1 cellular context compared by ENCODE assay signal in genomic region chr16:66660422-66661209, GRCh38.
TF ChIP-seq lines count a peak whose summit lies in the region.

No MANE protein-coding gene starts in this region.

TF ChIP-seq in K562, 482 proteins besides CTCF, POLR2A, EP300 and RAD21 (continued from another document and continues in another):
- TF ChIP-seq ZBTB34 (CRISPR knock-in tag; IDR thresholded peaks at IDR 0.05): no peak
- TF ChIP-seq ZBTB26 (CRISPR knock-in tag; IDR thresholded peaks at IDR 0.05): no peak
- no peak for TF ChIP-seq ZFX (CRISPR knock-in tag; IDR thresholded peaks at IDR 0.05)
- TF ChIP-seq HNRNPH1 (optimal IDR thresholded peaks at IDR 0.05; ENCODE audit: low read depth, low read length): no peak
- TF ChIP-seq ZNF707 (CRISPR knock-in tag; conservative IDR thresholded peaks at IDR 0.05): no peak
- TF ChIP-seq SIN3A (IDR thresholded peaks at IDR 0.05; ENCODE audit: borderline replicate concordance in 2 of 2, control insufficient read depth in 1 of 2, low read depth in 2 of 2, low read length in 2 of 2): no peak
- no peak for TF ChIP-seq TARDBP (IDR thresholded peaks at IDR 0.05)
- TF ChIP-seq HDAC2 (IDR thresholded peaks at IDR 0.05): peak; percentile 66; the same call in 1 of the 2 replicates
- peak; percentile 66; the same call in 1 of the 2 replicates for TF ChIP-seq JUND (IDR thresholded peaks at IDR 0.05; ENCODE audit: borderline replicate concordance, low read depth, low read length)
- peak; percentile 58; the same call in 1 of the 3 replicates for TF ChIP-seq JUND (tag; IDR thresholded peaks at IDR 0.05; ENCODE audit: borderline replicate concordance, low read depth, low read length)
- no peak for TF ChIP-seq POLR2AphosphoS2 (IDR thresholded peaks at IDR 0.05; ENCODE audit: low read length)
- no peak for TF ChIP-seq ZNF583 (CRISPR knock-in tag; IDR thresholded peaks at IDR 0.05)
- TF ChIP-seq, protein P1, sequence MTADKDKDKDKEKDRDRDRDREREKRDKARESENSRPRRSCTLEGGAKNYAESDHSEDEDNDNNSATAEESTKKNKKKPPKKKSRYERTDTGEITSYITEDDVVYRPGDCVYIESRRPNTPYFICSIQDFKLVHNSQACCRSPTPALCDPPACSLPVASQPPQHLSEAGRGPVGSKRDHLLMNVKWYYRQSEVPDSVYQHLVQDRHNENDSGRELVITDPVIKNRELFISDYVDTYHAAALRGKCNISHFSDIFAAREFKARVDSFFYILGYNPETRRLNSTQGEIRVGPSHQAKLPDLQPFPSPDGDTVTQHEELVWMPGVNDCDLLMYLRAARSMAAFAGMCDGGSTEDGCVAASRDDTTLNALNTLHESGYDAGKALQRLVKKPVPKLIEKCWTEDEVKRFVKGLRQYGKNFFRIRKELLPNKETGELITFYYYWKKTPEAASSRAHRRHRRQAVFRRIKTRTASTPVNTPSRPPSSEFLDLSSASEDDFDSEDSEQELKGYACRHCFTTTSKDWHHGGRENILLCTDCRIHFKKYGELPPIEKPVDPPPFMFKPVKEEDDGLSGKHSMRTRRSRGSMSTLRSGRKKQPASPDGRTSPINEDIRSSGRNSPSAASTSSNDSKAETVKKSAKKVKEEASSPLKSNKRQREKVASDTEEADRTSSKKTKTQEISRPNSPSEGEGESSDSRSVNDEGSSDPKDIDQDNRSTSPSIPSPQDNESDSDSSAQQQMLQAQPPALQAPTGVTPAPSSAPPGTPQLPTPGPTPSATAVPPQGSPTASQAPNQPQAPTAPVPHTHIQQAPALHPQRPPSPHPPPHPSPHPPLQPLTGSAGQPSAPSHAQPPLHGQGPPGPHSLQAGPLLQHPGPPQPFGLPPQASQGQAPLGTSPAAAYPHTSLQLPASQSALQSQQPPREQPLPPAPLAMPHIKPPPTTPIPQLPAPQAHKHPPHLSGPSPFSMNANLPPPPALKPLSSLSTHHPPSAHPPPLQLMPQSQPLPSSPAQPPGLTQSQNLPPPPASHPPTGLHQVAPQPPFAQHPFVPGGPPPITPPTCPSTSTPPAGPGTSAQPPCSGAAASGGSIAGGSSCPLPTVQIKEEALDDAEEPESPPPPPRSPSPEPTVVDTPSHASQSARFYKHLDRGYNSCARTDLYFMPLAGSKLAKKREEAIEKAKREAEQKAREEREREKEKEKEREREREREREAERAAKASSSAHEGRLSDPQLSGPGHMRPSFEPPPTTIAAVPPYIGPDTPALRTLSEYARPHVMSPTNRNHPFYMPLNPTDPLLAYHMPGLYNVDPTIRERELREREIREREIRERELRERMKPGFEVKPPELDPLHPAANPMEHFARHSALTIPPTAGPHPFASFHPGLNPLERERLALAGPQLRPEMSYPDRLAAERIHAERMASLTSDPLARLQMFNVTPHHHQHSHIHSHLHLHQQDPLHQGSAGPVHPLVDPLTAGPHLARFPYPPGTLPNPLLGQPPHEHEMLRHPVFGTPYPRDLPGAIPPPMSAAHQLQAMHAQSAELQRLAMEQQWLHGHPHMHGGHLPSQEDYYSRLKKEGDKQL (CRISPR knock-in tag; IDR thresholded peaks at IDR 0.05; ENCODE audit: borderline replicate concordance): no peak
- TF ChIP-seq RB1 (IDR thresholded peaks at IDR 0.05; ENCODE audit: low read depth): peak; percentile 31; the same call in 1 of the 2 replicates
- no peak for TF ChIP-seq GTF2A2 (tag; IDR thresholded peaks at IDR 0.05)
- TF ChIP-seq SRF (CRISPR knock-in tag; IDR thresholded peaks at IDR 0.05): no peak
- TF ChIP-seq STAG1 (CRISPR knock-in tag; IDR thresholded peaks at IDR 0.05; ENCODE audit: borderline replicate concordance): no peak
- no peak for TF ChIP-seq NR1H2 (CRISPR knock-in tag; IDR thresholded peaks at IDR 0.05)
- peak; percentile 76 for TF ChIP-seq CBFA2T3 (IDR thresholded peaks at IDR 0.05)
- no peak for TF ChIP-seq ZNF75A (CRISPR knock-in tag; IDR thresholded peaks at IDR 0.05)
- peak; percentile 60 for TF ChIP-seq CBFA2T2 (conservative IDR thresholded peaks at IDR 0.05)
- no peak for TF ChIP-seq YBX1 (IDR thresholded peaks at IDR 0.05)
- TF ChIP-seq PRPF4 (IDR thresholded peaks at IDR 0.05; ENCODE audit: insufficient read depth, low read depth, low read length, poor library complexity, severe bottlenecking): no peak
- TF ChIP-seq, protein P2, sequence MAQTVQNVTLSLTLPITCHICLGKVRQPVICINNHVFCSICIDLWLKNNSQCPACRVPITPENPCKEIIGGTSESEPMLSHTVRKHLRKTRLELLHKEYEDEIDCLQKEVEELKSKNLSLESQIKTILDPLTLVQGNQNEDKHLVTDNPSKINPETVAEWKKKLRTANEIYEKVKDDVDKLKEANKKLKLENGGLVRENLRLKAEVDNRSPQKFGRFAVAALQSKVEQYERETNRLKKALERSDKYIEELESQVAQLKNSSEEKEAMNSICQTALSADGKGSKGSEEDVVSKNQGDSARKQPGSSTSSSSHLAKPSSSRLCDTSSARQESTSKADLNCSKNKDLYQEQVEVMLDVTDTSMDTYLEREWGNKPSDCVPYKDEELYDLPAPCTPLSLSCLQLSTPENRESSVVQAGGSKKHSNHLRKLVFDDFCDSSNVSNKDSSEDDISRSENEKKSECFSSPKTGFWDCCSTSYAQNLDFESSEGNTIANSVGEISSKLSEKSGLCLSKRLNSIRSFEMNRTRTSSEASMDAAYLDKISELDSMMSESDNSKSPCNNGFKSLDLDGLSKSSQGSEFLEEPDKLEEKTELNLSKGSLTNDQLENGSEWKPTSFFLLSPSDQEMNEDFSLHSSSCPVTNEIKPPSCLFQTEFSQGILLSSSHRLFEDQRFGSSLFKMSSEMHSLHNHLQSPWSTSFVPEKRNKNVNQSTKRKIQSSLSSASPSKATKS (CRISPR knock-in tag; IDR thresholded peaks at IDR 0.05): no peak
- TF ChIP-seq SMC3 (conservative IDR thresholded peaks at IDR 0.05; ENCODE audit: insufficient read depth, low read depth, low read length): no peak
- TF ChIP-seq ZNF197 (CRISPR knock-in tag; IDR thresholded peaks at IDR 0.05; ENCODE audit: low read depth): no peak
- TF ChIP-seq ZFP91 (CRISPR knock-in tag; IDR thresholded peaks at IDR 0.05): no peak
- no peak for TF ChIP-seq ZBTB33 (CRISPR knock-in tag; IDR thresholded peaks at IDR 0.05)
- TF ChIP-seq SMAD2 (IDR thresholded peaks at IDR 0.05; ENCODE audit: low read depth, low read length): no peak
- TF ChIP-seq SNIP1 (IDR thresholded peaks at IDR 0.05; ENCODE audit: low read depth): no peak
- no peak; the same call in 1 of the 2 replicates for TF ChIP-seq ZSCAN29 (IDR thresholded peaks at IDR 0.05)
- TF ChIP-seq ZNF239 (CRISPR knock-in tag; IDR thresholded peaks at IDR 0.05): no peak
- no peak for TF ChIP-seq POLR3G (IDR thresholded peaks at IDR 0.05; ENCODE audit: extremely low read depth, insufficient read length, insufficient replicate concordance)
- TF ChIP-seq HDGF (IDR thresholded peaks at IDR 0.05): no peak
- TF ChIP-seq ZNF12 (CRISPR knock-in tag; IDR thresholded peaks at IDR 0.05): no peak
- no peak for TF ChIP-seq ZBTB9 (CRISPR knock-in tag; IDR thresholded peaks at IDR 0.05)
- peak in 1 of 2 experiments; percentile 76; a peak in 2 of 4 replicates for TF ChIP-seq NONO (IDR thresholded peaks at IDR 0.05; ENCODE audit: low read depth in 2 of 2, low read length in 1 of 2)
- TF ChIP-seq HOMEZ (CRISPR knock-in tag; IDR thresholded peaks at IDR 0.05): no peak
- no peak for TF ChIP-seq KAT2B (IDR thresholded peaks at IDR 0.05; ENCODE audit: low read depth, low read length)
- no peak; a peak in 1 of 4 replicates for TF ChIP-seq KDM1A (IDR thresholded peaks at IDR 0.05)
- no peak for TF ChIP-seq SAFB2 (IDR thresholded peaks at IDR 0.05; ENCODE audit: borderline replicate concordance, low read depth, low read length, severe bottlenecking)
- TF ChIP-seq E2F8 (IDR thresholded peaks at IDR 0.05; ENCODE audit: low read depth, partially characterized antibody): no peak
- TF ChIP-seq CC2D1A (IDR thresholded peaks at IDR 0.05): no peak
